In the genomic region with DNA sequence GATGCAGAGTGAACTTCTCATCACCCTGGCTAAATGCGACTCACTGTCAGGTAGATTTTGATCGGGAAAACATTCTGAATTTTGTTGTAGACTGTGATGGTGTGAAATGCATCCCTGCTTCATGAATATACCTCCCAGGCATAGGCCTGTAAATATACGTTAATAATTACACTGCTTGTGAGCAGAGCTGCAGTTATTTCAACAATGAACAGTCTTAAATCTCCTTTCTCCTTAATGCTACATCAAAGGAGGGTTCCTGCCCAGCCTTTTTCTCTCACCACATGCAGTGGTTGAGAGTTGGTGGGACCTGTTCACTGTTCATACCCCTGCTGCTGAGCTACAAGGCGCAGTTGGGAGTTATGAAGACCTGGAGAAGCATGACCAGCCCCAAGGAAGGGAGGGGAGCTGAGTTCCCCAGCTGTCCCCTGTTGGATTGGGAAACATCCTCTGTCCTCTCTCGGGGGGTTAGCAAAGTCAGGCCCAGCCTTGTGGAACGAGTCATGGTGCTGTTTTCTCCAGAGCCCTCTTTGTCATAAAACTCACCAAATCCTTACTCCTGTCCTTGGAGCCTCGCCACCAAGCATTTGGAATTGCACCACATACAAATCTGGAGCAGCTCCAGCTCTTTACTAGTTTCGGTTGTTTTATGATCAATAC, we compare ENCODE assay signal across 15 cellular contexts.
DNase-seq lines count a peak whose midpoint lies in the region; ATAC-seq and TF ChIP-seq lines count a peak whose summit lies in the region.
"Had no signal": no experiment of that assay in that cellular context is flagged by ENCODE, and none has a peak within 500 bp of the region (broad histone marks: within the 10 kb centered on the region; RNA-seq: fewer than 3 reads in every experiment).

No MANE protein-coding gene starts in this region.

- no peak for TF ChIP-seq RAD21 in IMR-90 (IDR thresholded peaks at IDR 0.05; ENCODE audit: low read length)

- H3K14ac ChIP-seq in IMR-90 (replicated peaks; ENCODE audit: low read depth, low read length), result 0 out of 2 replicates have a peak overlapping the region, but pooled peaks have one; percentile 29

- H3K27ac ChIP-seq in IMR-90 (ENCODE audit: insufficient read depth, low read length) (no peak overlapping the region), hepatocyte (peak overlapping the region; percentile 54), osteoblast (ENCODE audit: low read depth, low read length) (peak overlapping the region; percentile 76)
- H3K27ac ChIP-seq: A549 had no signal

- H3K4me2 ChIP-seq in IMR-90 (ENCODE audit: low read depth, low read length) (no peak overlapping the region), hepatocyte (peak overlapping the region; percentile 3), osteoblast (ENCODE audit: insufficient read depth, low read length) (peak overlapping the region; percentile 10)
- H3K4me2 ChIP-seq: A549 had no signal

- H3K4me3 ChIP-seq in IMR-90 (ENCODE audit: insufficient read depth, low read depth, low read length) (no peak overlapping the region), hepatocyte (no peak overlapping the region), osteoblast (ENCODE audit: insufficient read depth, low read length) (no peak overlapping the region)
- H3K4me3 ChIP-seq: A549 had no signal

- H2BK120ac ChIP-seq in IMR-90 (ENCODE audit: low read depth, low read length), result peak overlapping the region; percentile 77

- no peak overlapping the region for H2AK9ac ChIP-seq in IMR-90 (replicated peaks; ENCODE audit: low read depth, low read length, poor library complexity)

- TF ChIP-seq CTCF in IMR-90 (conservative IDR thresholded peaks at IDR 0.05; ENCODE audit: low read depth, low read length) (no peak), hepatocyte (IDR thresholded peaks at IDR 0.05; ENCODE audit: poor library complexity) (no peak), osteoblast (IDR thresholded peaks at IDR 0.05; ENCODE audit: extremely low read depth, low read depth, low read length) (no peak)

- H2BK20ac ChIP-seq in IMR-90 (ENCODE audit: low read depth, low read length), result peak overlapping the region; percentile 66; the same call in 1 of the 2 replicates

- no peak overlapping the region for H4K5ac ChIP-seq in IMR-90 (ENCODE audit: low read depth, low read length)

- peak overlapping the region; percentile 24 for H4K91ac ChIP-seq in IMR-90 (ENCODE audit: insufficient read depth, low read depth, low read length)

- POLR2A ChIA-PET in IMR-90 (lab: Charles Lee; ENCODE audit: unreplicated experiment), result interaction anchor here (0.5 kb wide), 1 partner anchor 19 kb away, joined by 7 read pairs; no protein-coding TSS in a partner anchor

- no TSS peak for BruUV-seq in IMR-90 (replicated peaks; lab: Mats Ljungman, UMichigan)

- DNase-seq in AG20443 (ENCODE audit: low spot score), result peak; percentile 51
- peak; percentile 6 for DNase-seq in IMR-90
- DNase-seq in hepatocyte (ENCODE audit: low spot score), result no peak
- no peak for DNase-seq in osteoblast (ENCODE audit: insufficient read length, low spot score, missing footprints)
- DNase-seq in NOMO-1 treated with dmso at 0.1 percent for 144 hours (lab: John Stamatoyannopoulos, UW; ENCODE audit: unreplicated experiment), result no peak
- DNase-seq in germinal center (ENCODE audit: low spot score), result no peak
- DNase-seq: CD4-positive, CD25-positive, alpha-beta regulatory T cell; DMS79 treated with DMSO at 0.1 percent for 48 hours; H7; NCI-H1436; NCI-H2029 treated with DMSO at 0.1 percent for 48 hours; NCI-H510A had no signal

- H3K36me3 ChIP-seq in IMR-90 (ENCODE audit: control insufficient read depth, insufficient read depth, low read length), result no peaks in the 10 kb centered on the region
- H3K36me3 ChIP-seq in hepatocyte (replicated peaks; ENCODE audit: insufficient read depth, low read depth), result no peaks in the 10 kb centered on the region
- H3K36me3 ChIP-seq in osteoblast (ENCODE audit: insufficient read depth, low read length), result no peaks in the 10 kb centered on the region

- no CpG with 5 or more reads among the region's 8 CpGs for WGBS in IMR-90 (ENCODE audit: extremely low coverage in 2 of 2, insufficient read length in 1 of 2), 2 experiments
- 68% methylated on average over 8 of the region's 8 CpGs for WGBS in hepatocyte (ENCODE audit: low lambda C conversion rate, missing lambda C conversion rate)

- H4K8ac ChIP-seq in IMR-90 (ENCODE audit: low read depth in 2 of 2, low read length in 2 of 2), result peak overlapping the region; percentile 38 to 46; a peak in 2 of 4 replicates

- no peak overlapping the region for H3K4me3 Mint-ChIP-seq in stimulated activated memory B cell treated with anti-CD40 and anti-IgM and Interleukin-4, amounts not matched to agents 10 μg/mL and 1 μg/mL and 100 μg/mL, for 72 hours
- H3K4me3 Mint-ChIP-seq: CD4-positive, CD25-positive, alpha-beta regulatory T cell had no signal

- H3K27ac Mint-ChIP-seq in stimulated activated memory B cell treated with anti-CD40 and anti-IgM and Interleukin-4, amounts not matched to agents 10 μg/mL and 1 μg/mL and 100 μg/mL, for 72 hours, result no peak overlapping the region
- H3K27ac Mint-ChIP-seq: CD4-positive, CD25-positive, alpha-beta regulatory T cell had no signal

- H2BK5ac ChIP-seq in IMR-90 (ENCODE audit: low read depth, low read length, poor library complexity, severe bottlenecking), result no peak overlapping the region

- H3K9me3 ChIP-seq in IMR-90 (ENCODE audit: control insufficient read depth, insufficient read depth, low read length), result peaks cover 3% of the 10 kb centered on the region; the same call in 1 of the 2 replicates
- H3K9me3 ChIP-seq in hepatocyte (ENCODE audit: low read depth), result peaks cover 1% of the 10 kb centered on the region
- peaks cover 3% of the 10 kb centered on the region for H3K9me3 ChIP-seq in osteoblast (ENCODE audit: low read depth, low read length)

- peaks cover 8% of the 10 kb centered on the region for H3K27me3 Mint-ChIP-seq in stimulated activated memory B cell treated with anti-CD40 and anti-IgM and Interleukin-4, amounts not matched to agents 10 μg/mL and 1 μg/mL and 100 μg/mL, for 72 hours
- H3K27me3 Mint-ChIP-seq: CD4-positive, CD25-positive, alpha-beta regulatory T cell had no signal

- H3K4me1 ChIP-seq in IMR-90 (ENCODE audit: control insufficient read depth, insufficient read depth, low read length) (no peaks in the 10 kb centered on the region), hepatocyte (ENCODE audit: insufficient read depth) (peaks cover 9% of the 10 kb centered on the region), osteoblast (ENCODE audit: insufficient read depth, low read length) (peaks cover 16% of the 10 kb centered on the region)
- H3K4me1 ChIP-seq: A549 had no signal

- H3K79me1 ChIP-seq in IMR-90 (ENCODE audit: low read depth in 1 of 2, low read length in 2 of 2), result no peaks in the 10 kb centered on the region

- peak overlapping the region; percentile 75 for H3K4ac ChIP-seq in IMR-90 (ENCODE audit: low read depth, low read length)

- peaks cover 3% of the 10 kb centered on the region for H3K27me3 ChIP-seq in IMR-90 (ENCODE audit: control insufficient read depth, insufficient read depth, low read length)
- H3K27me3 ChIP-seq in hepatocyte, result no peaks in the 10 kb centered on the region
- H3K27me3 ChIP-seq in osteoblast (ENCODE audit: insufficient read depth, low read length), result no peaks in the 10 kb centered on the region

- in situ Hi-C loops in IMR-90 (cut with MboI; ENCODE audit: low sequenced_read_pairs), result no loop called here

- peak overlapping the region; percentile 3 for H2AFZ ChIP-seq in IMR-90 (replicated peaks; ENCODE audit: low read length, poor library complexity)
- H2AFZ ChIP-seq in hepatocyte, result no peak overlapping the region
- H2AFZ ChIP-seq in osteoblast (ENCODE audit: low read length), result no peak overlapping the region

- H3K79me2 ChIP-seq in hepatocyte (no peaks in the 10 kb centered on the region), osteoblast (ENCODE audit: insufficient read depth, low read length) (no peaks in the 10 kb centered on the region)

- ATAC-seq in IMR-90 (ENCODE audit: low read depth) (no peak), HG03108 (IDR thresholded peaks at IDR 0.05; ENCODE audit: unreplicated experiment) (no peak)
- ATAC-seq in stimulated activated memory B cell treated with anti-CD40 and anti-IgM and Interleukin-4, amounts not matched to agents 10 μg/mL and 1 μg/mL and 100 μg/mL, for 72 hours, result no peak
- ATAC-seq: A549 had no signal

- TF ChIP-seq POLR2A in IMR-90 (IDR thresholded peaks at IDR 0.05; ENCODE audit: low read depth, low read length), result no peak

- H3K23ac ChIP-seq in IMR-90 (ENCODE audit: low read depth, low read length), result no peak overlapping the region

- H3K4me1 Mint-ChIP-seq in stimulated activated memory B cell treated with anti-CD40 and anti-IgM and Interleukin-4, amounts not matched to agents 10 μg/mL and 1 μg/mL and 100 μg/mL, for 72 hours, result no peaks in the 10 kb centered on the region

- no peaks in the 10 kb centered on the region for H3K9me2 ChIP-seq in hepatocyte (replicated peaks; ENCODE audit: insufficient read depth)

- peak overlapping the region; percentile 44; the same call in 1 of the 3 replicates for H2BK15ac ChIP-seq in IMR-90 (ENCODE audit: low read depth, low read length)

- H3K9ac ChIP-seq in IMR-90 (ENCODE audit: low read depth, low read length), result no peak overlapping the region

- no peaks in the 10 kb centered on the region for H3K36me3 Mint-ChIP-seq in stimulated activated memory B cell treated with anti-CD40 and anti-IgM and Interleukin-4, amounts not matched to agents 10 μg/mL and 1 μg/mL and 100 μg/mL, for 72 hours
- H3K36me3 Mint-ChIP-seq: CD4-positive, CD25-positive, alpha-beta regulatory T cell had no signal

- no peak overlapping the region for H3K18ac ChIP-seq in IMR-90 (ENCODE audit: low read depth, low read length)

- intact Hi-C loops in IMR-90 (cut with micrococcal nuclease), result no loop called here

- H4K20me1 ChIP-seq in IMR-90 (ENCODE audit: insufficient read depth, low read length) (no peaks in the 10 kb centered on the region), hepatocyte (ENCODE audit: insufficient read depth, poor library complexity, severe bottlenecking) (no peaks in the 10 kb centered on the region), osteoblast (ENCODE audit: insufficient read depth, low read length) (no peaks in the 10 kb centered on the region)

- no peak overlapping the region for H3K56ac ChIP-seq in IMR-90 (ENCODE audit: extremely low read depth, insufficient read depth, low read length)

- H3K9me1 ChIP-seq in IMR-90 (ENCODE audit: insufficient read depth, low read length), result 0 out of 2 replicates have a peak, but pooled peaks cover 4% of the 10 kb centered on the region

- no peak overlapping the region for H2AK5ac ChIP-seq in IMR-90 (ENCODE audit: low read depth, low read length)

- dilution Hi-C loops in IMR-90 (cut with HindIII; ENCODE audit: low sequenced_read_pairs, unreplicated experiment), result no loop called here

- CTCF ChIA-PET in IMR-90 (lab: Yijun Ruan, JAX), result interaction anchor here (0.6 to 1.3 kb wide), 2 partner anchors 175 to 186 kb away, joined by 3 to 4 read pairs; no protein-coding TSS in a partner anchor

- peaks cover 11% of the 10 kb centered on the region for H3K9me3 Mint-ChIP-seq in stimulated activated memory B cell treated with anti-CD40 and anti-IgM and Interleukin-4, amounts not matched to agents 10 μg/mL and 1 μg/mL and 100 μg/mL, for 72 hours

Comparison
In these comparisons a context has a peak if more than half of its experiments do, and no peak if none do; other contexts are left out.
1. DNase-seq: peak in AG20443 (single experiment) and IMR-90 (single experiment); none in hepatocyte (single experiment), osteoblast (single experiment), NOMO-1 treated with dmso at 0.1 percent for 144 hours (single experiment) and germinal center (single experiment).